ENCODE assay signal across 11 cellular contexts in the genomic region with DNA sequence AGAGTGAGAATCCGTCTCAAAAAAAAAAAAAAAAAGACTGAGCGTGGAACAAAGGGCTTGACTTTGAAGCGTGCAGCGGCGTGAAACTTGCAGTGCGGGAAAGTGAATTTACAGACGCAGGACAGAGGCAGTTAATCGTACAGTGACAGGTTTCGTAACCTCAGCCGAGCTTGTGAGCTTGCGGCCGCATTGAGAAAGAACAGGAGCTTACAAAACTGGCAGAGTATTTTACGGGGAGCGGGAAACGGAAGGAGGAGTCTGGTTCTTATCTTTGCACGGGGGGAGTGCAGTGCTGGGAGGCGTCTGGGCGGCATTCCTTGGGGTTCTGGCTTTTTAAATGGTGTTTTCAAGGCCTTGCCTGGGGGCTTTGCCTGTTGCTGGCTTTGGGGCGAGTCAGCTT. TPM values are rescaled to one million over a fixed set of nuclear protein-coding genes. Genes with fewer than 3 reads are reported as not detected.
DNase-seq lines count a peak whose midpoint lies in the region; ATAC-seq and TF ChIP-seq lines count a peak whose summit lies in the region.
"Had no signal": no experiment of that assay in that cellular context is flagged by ENCODE, and none has a peak within 500 bp of the region (broad histone marks: within the 10 kb centered on the region; RNA-seq: fewer than 3 reads in every experiment).

No MANE protein-coding gene starts in this region.

- no peaks in the 10 kb centered on the region for H3K27me3 ChIP-seq in right lobe of liver
- H3K27me3 ChIP-seq in upper lobe of left lung: no peaks in the 10 kb centered on the region

- WGBS in right lobe of liver (ENCODE audit: insufficient coverage, low coverage, low lambda C conversion rate, missing lambda C conversion rate): 37% methylated on average over 9 of the region's 19 CpGs
- WGBS in upper lobe of left lung, 2 donors: 49 to 66% methylated on average over 18 to 19 of the region's 19 CpGs

- peaks cover 11% of the 10 kb centered on the region for H3K27me3 Mint-ChIP-seq in glutamatergic neuron (ENCODE audit: unreplicated experiment)

- TF ChIP-seq CTCF in right lobe of liver (IDR thresholded peaks at IDR 0.05): no peak
- no peak for TF ChIP-seq CTCF in upper lobe of left lung (IDR thresholded peaks at IDR 0.05)
- TF ChIP-seq CTCF in glutamatergic neuron (IDR thresholded peaks at IDR 0.05; ENCODE audit: partially characterized antibody, unreplicated experiment): no peak

- no peak for TF ChIP-seq EP300 in upper lobe of left lung (IDR thresholded peaks at IDR 0.05)

- intact Hi-C loops in right lobe of liver (cut with DNase I): no loop called here

- H3K27ac ChIP-seq in right lobe of liver (peak overlapping the region; percentile 15 to 54 (median 18)), upper lobe of left lung (peak overlapping the region; percentile 53 to 85 (median 78))

- H3K4me3 ChIP-seq in right lobe of liver: no peak overlapping the region
- no peak overlapping the region for H3K4me3 ChIP-seq in upper lobe of left lung

- DNase-seq in KBM-7 (peak; percentile 44), amniotic epithelial cell (ENCODE audit: low read depth) (peak; percentile 100), right lobe of liver (peak; percentile 35 to 67 (median 65)), upper lobe of left lung (peak in 1 of 2 donors; percentile 79), glutamatergic neuron (no peak)
- no peak for DNase-seq in activated naive CD4-positive, alpha-beta T cell (lab: John Stamatoyannopoulos, UW)
- DNase-seq: DMS153, NCI-H446 had no signal

- in situ Hi-C loops in KBM-7 (cut with MboI; ENCODE audit: low pct_unique_long_range_greater_than_20kb, low sequenced_read_pairs): no loop called here

- H3K4me3 Mint-ChIP-seq in glutamatergic neuron (ENCODE audit: unreplicated experiment): no peak overlapping the region

- peak in 3 of 4 donors; percentile 71 to 77 (median 73) for ATAC-seq in right lobe of liver
- peak; percentile 54 to 81 for ATAC-seq in upper lobe of left lung (ENCODE audit: low FRiP score in 2 of 2)
- no peak for ATAC-seq in GM18498 (IDR thresholded peaks at IDR 0.05; ENCODE audit: unreplicated experiment)

- H3K9me3 ChIP-seq in right lobe of liver (no peaks in the 10 kb centered on the region), upper lobe of left lung (no peaks in the 10 kb centered on the region)

- peaks cover 5% of the 10 kb centered on the region for H3K36me3 Mint-ChIP-seq in glutamatergic neuron (ENCODE audit: unreplicated experiment)

- H3K9me3 Mint-ChIP-seq in glutamatergic neuron (ENCODE audit: unreplicated experiment): peaks cover 21% of the 10 kb centered on the region

- H3K4me1 Mint-ChIP-seq in glutamatergic neuron (ENCODE audit: low read depth, unreplicated experiment): peaks cover 8% of the 10 kb centered on the region

- H3K36me3 ChIP-seq in right lobe of liver: no peaks in the 10 kb centered on the region
- no peaks in the 10 kb centered on the region for H3K36me3 ChIP-seq in upper lobe of left lung

- no peak for TF ChIP-seq POLR2A in right lobe of liver (IDR thresholded peaks at IDR 0.05)
- TF ChIP-seq POLR2A in upper lobe of left lung (IDR thresholded peaks at IDR 0.05): peak in 1 of 4 donors; percentile 35

- no peak overlapping the region for H3K27ac Mint-ChIP-seq in glutamatergic neuron (ENCODE audit: unreplicated experiment)

- H3K4me1 ChIP-seq in right lobe of liver (peaks cover 0 to under 1% (median 0%) of the 10 kb centered on the region in 4 donors), upper lobe of left lung (peaks cover 4 to 7% (median 5%) of the 10 kb centered on the region in 4 donors)

RNA-seq across cellular contexts. Expression of a gene that starts 6.0 kb away (rescaled TPM):
- total RNA-seq in right lobe of liver: 100 to 1,000 TPM in 4 of 6 experiments, 10 to 100 TPM in 2; 88.6 to 369 (median 124) TPM
- 100 to 1,000 TPM; 222 to 429 (median 387) TPM for total RNA-seq in upper lobe of left lung
- 470 TPM for total RNA-seq in glutamatergic neuron (ENCODE audit: unreplicated experiment)

RNA-seq across cellular contexts. Expression of a gene that starts 22.6 kb away (rescaled TPM):
- total RNA-seq in right lobe of liver (under 1 TPM in 3 of 6 experiments, not detected in 3; 0.59 to 0.95 (median 0.74) TPM), upper lobe of left lung (1 to 10 TPM in 4 of 6 donors, not detected in 2; 2.3 to 6.1 (median 3.8) TPM), glutamatergic neuron (ENCODE audit: unreplicated experiment) (0.47 TPM)
- total RNA-seq: kidney epithelial cell, skeletal muscle tissue had no signal

RNA-seq across cellular contexts. Expression of a gene that starts 23.3 kb away (rescaled TPM):
- under 1 TPM in 5 of 6 experiments, not detected in 1; 0.05 to 0.27 (median 0.09) TPM for total RNA-seq in right lobe of liver
- under 1 TPM in 3 of 6 donors, not detected in 3; 0.46 to 0.47 (median 0.46) TPM for total RNA-seq in upper lobe of left lung
- 33.2 TPM for total RNA-seq in glutamatergic neuron (ENCODE audit: unreplicated experiment)
- total RNA-seq: skeletal muscle tissue had no signal

RNA-seq across cellular contexts. Expression of a gene that starts 34.8 kb away (rescaled TPM):
- 10 to 100 TPM; 44.8 to 81.8 (median 49.5) TPM for total RNA-seq in right lobe of liver
- 100 to 1,000 TPM in 1 of 6 donors, 10 to 100 TPM in 5; 42.7 to 140 (median 52.4) TPM for total RNA-seq in upper lobe of left lung
- total RNA-seq in glutamatergic neuron (ENCODE audit: unreplicated experiment): 136 TPM

RNA-seq across cellular contexts. Expression of a gene that starts 59.1 kb away (rescaled TPM):
- total RNA-seq in right lobe of liver (10 to 100 TPM in 3 of 6 experiments, 1 to 10 TPM in 3; 8.2 to 42.2 (median 10.3) TPM), upper lobe of left lung (10 to 100 TPM; 30.9 to 67.1 (median 40.1) TPM), glutamatergic neuron (ENCODE audit: unreplicated experiment) (20.0 TPM)

Comparison
In these comparisons a context has a peak if more than half of its experiments do, and no peak if none do; other contexts are left out.
1. DNase-seq: peak in KBM-7 (single experiment), amniotic epithelial cell (single experiment) and right lobe of liver (3 of 3); none in activated naive CD4-positive, alpha-beta T cell (0 of 4) and glutamatergic neuron (single experiment).
2. RNA of a gene that starts 23.3 kb away (total RNA-seq): 33.2 TPM in glutamatergic neuron (single experiment); 0.46 to 0.47 TPM in upper lobe of left lung and 0.05 to 0.27 TPM in right lobe of liver; every median in the first group is over 10 times any median in the second.